Comparison of ENCODE assay signal across 19 cellular contexts in genomic region chr1:165843304-165843703, GRCh38. TPM values are rescaled to one million over a fixed set of nuclear protein-coding genes. Genes with fewer than 3 reads are reported as not detected.
DNase-seq lines count a peak whose midpoint lies in the region; ATAC-seq, FAIRE-seq and TF ChIP-seq lines count a peak whose summit lies in the region.
"Had no signal": no experiment of that assay in that cellular context is flagged by ENCODE, and none has a peak within 500 bp of the region (broad histone marks: within the 10 kb centered on the region; RNA-seq: fewer than 3 reads in every experiment).

No MANE protein-coding gene starts in this region.

- H3K4me1 ChIP-seq in A549 (peaks cover 37% of the 10 kb centered on the region), HEK293 (ENCODE audit: control insufficient read depth, insufficient read depth, low read length) (peaks cover 11% of the 10 kb centered on the region), SK-N-SH (ENCODE audit: control insufficient read depth in 1 of 2, insufficient read depth in 2 of 2, low read depth in 1 of 2, low read length in 1 of 2) (peaks cover 11 to 20% of the 10 kb centered on the region in 2 experiments; a peak in 3 of 4 replicates)
- H3K4me1 ChIP-seq: uterus had no signal

- H3K27ac ChIP-seq in A549, result no peak overlapping the region
- no peak overlapping the region for H3K27ac ChIP-seq in HEK293 (ENCODE audit: extremely low read depth, low read depth, low read length)
- no peak overlapping the region for H3K27ac ChIP-seq in SK-N-SH (ENCODE audit: low read depth in 2 of 2, low read length in 1 of 2)
- H3K27ac ChIP-seq: HL-60, lower lobe of right lung, neutrophil, SJSA1, uterus had no signal

- ATAC-seq in A549 (no peak), HG03457 (IDR thresholded peaks at IDR 0.05; ENCODE audit: unreplicated experiment) (no peak)
- ATAC-seq: lower lobe of right lung had no signal

- no peak overlapping the region for H3K9ac ChIP-seq in SK-N-SH

- TF ChIP-seq EP300 in A549 (IDR thresholded peaks at IDR 0.05), result no peak
- no peak for TF ChIP-seq EP300 in SK-N-SH (IDR thresholded peaks at IDR 0.05; ENCODE audit: borderline replicate concordance in 1 of 2, low read depth in 1 of 2, low read length in 1 of 2)

- H3K9me3 ChIP-seq in A549 (no peaks in the 10 kb centered on the region), HEK293 (ENCODE audit: control insufficient read depth, insufficient read depth, low read depth, low read length) (no peaks in the 10 kb centered on the region), SK-N-SH (no peaks in the 10 kb centered on the region)
- H3K9me3 ChIP-seq: lower lobe of right lung, neutrophil, SJSA1, uterus had no signal

- H4K20me1 ChIP-seq in SK-N-SH (ENCODE audit: insufficient read depth), result peaks cover 34% of the 10 kb centered on the region

- no peak for DNase-seq in A549 (ENCODE audit: low read depth in 1 of 2, low spot score in 1 of 2)
- no peak for DNase-seq in SK-N-SH
- DNase-seq in fibroblast of the aortic adventitia (ENCODE audit: low read depth), result peak; percentile 27
- no peak for DNase-seq in GM03348 (ENCODE audit: low spot score)
- no peak for DNase-seq in UCSD-AML1 (lab: John Stamatoyannopoulos, UW; ENCODE audit: unreplicated experiment)
- no peak for DNase-seq in COR-L47 (lab: John Stamatoyannopoulos, UW)
- DNase-seq: activated effector memory CD4-positive, alpha-beta T cell treated with Interleukin-2 at 50 U/mL for 16 hours; anterior cingulate cortex; DMS 273 treated with DMSO at 0.1 percent for 48 hours; lower lobe of right lung; NCI-H2171 treated with DMSO at 0.1 percent for 48 hours; stimulated activated naive CD4-positive, alpha-beta T cell treated with Interleukin-2 at 50 U/mL for 16 hours; uterus had no signal

- peaks cover 99% of the 10 kb centered on the region for H3K79me2 ChIP-seq in SK-N-SH (ENCODE audit: insufficient read depth)

- H3K36me3 ChIP-seq in HEK293 (ENCODE audit: control insufficient read depth in 2 of 2, insufficient read depth in 1 of 2, low read length in 2 of 2) (no peaks in the 10 kb centered on the region; a peak in 1 of 3 replicates), SK-N-SH (replicated peaks in 1 of 2; ENCODE audit: control insufficient read depth in 1 of 2, insufficient read depth in 2 of 2, low read length in 1 of 2) (no peaks in the 10 kb centered on the region)
- H3K36me3 ChIP-seq: lower lobe of right lung, neutrophil, uterus had no signal

- no peaks in the 10 kb centered on the region for H3K27me3 ChIP-seq in SK-N-SH (ENCODE audit: insufficient read depth)
- H3K27me3 ChIP-seq: neutrophil, SJSA1, uterus had no signal

- TF ChIP-seq POLR2A in A549 (IDR thresholded peaks at IDR 0.05; ENCODE audit: low read length), result no peak

- 33% methylated on average over 1 of the region's 1 CpG for WGBS in A549 (ENCODE audit: missing lambda C conversion rate)
- WGBS in SK-N-SH (ENCODE audit: low lambda C conversion rate), result 13% methylated on average over 1 of the region's 1 CpG

- POLR2A ChIA-PET in A549 (lab: Yijun Ruan, JAX) (interaction anchor here (2.3 kb wide), 1 partner anchor 15 kb away, joined by 7 read pairs; no protein-coding TSS in a partner anchor), HEK293 (lab: Yijun Ruan, JAX) (interaction anchor here (1.0 kb wide), 1 partner anchor 15 kb away, joined by 3 read pairs; no protein-coding TSS in a partner anchor), SK-N-SH (lab: Yijun Ruan, JAX) (interaction anchor here (1.7 kb wide), 1 partner anchor 15 kb away, joined by 6 read pairs; no protein-coding TSS in a partner anchor)

- CTCF ChIA-PET in A549 (lab: Yijun Ruan, JAX), result no interaction called here
- CTCF ChIA-PET in HEK293 (lab: Yijun Ruan, JAX), result interaction anchor here (1.9 kb wide), 1 partner anchor 28 kb away, joined by 6 read pairs; no protein-coding TSS in a partner anchor
- CTCF ChIA-PET in SK-N-SH (lab: Yijun Ruan, JAX), result interaction anchor here (1.1 to 1.4 kb wide), 2 partner anchors 20 to 31 kb away, joined by 3 read pairs; no protein-coding TSS in a partner anchor

- TF ChIP-seq CTCF in A549 (IDR thresholded peaks at IDR 0.05), result no peak
- TF ChIP-seq CTCF in HEK293 (tag by site-specific recombination; IDR thresholded peaks at IDR 0.05), result no peak
- no peak for TF ChIP-seq CTCF in SK-N-SH (IDR thresholded peaks at IDR 0.05)
- no peak for TF ChIP-seq CTCF in fibroblast of the aortic adventitia (IDR thresholded peaks at IDR 0.05; ENCODE audit: insufficient read depth, low read length)

- H3K4me2 ChIP-seq in A549 (peak overlapping the region; percentile 31), SK-N-SH (no peak overlapping the region)

- H3F3A ChIP-seq in SK-N-SH (replicated peaks; ENCODE audit: insufficient read depth), result no peaks in the 10 kb centered on the region

- H3K9me2 ChIP-seq in SK-N-SH, result no peaks in the 10 kb centered on the region

- H2AFZ ChIP-seq in SK-N-SH (ENCODE audit: low read depth), result no peak overlapping the region

- TF ChIP-seq RAD21 in A549 (conservative IDR thresholded peaks at IDR 0.05 in 1 of 2, IDR thresholded peaks at IDR 0.05 in 1 of 2) (no peak), SK-N-SH (IDR thresholded peaks at IDR 0.05; ENCODE audit: low read length) (no peak)

- no peak for FAIRE-seq in A549 (lab: Jason Lieb, UNC)
- FAIRE-seq: frontal cortex had no signal

- H3K4me3 ChIP-seq in A549 (no peak overlapping the region), HEK293 (ENCODE audit: low read depth, low read length) (no peak overlapping the region), SK-N-SH (ENCODE audit: low read depth in 2 of 2, low read length in 1 of 2) (no peak overlapping the region), fibroblast of the aortic adventitia (ENCODE audit: low read depth, low read length) (no peak overlapping the region)
- H3K4me3 ChIP-seq: lower lobe of right lung, SJSA1, uterus had no signal

TF ChIP-seq in A549, 52 proteins besides CTCF, POLR2A, EP300 and RAD21 (continues in another document):
- no peak for TF ChIP-seq CBX8 (IDR thresholded peaks at IDR 0.05)
- TF ChIP-seq EHF (CRISPR knock-in tag; IDR thresholded peaks at IDR 0.05), result no peak
- peak; percentile 36 for TF ChIP-seq FOSL2 (IDR thresholded peaks at IDR 0.05)
- TF ChIP-seq FOSL2 (CRISPR knock-in tag; IDR thresholded peaks at IDR 0.05), result peak; percentile 58
- no peak for TF ChIP-seq JUN (IDR thresholded peaks at IDR 0.05)
- no peak for TF ChIP-seq GATA3 (IDR thresholded peaks at IDR 0.05; ENCODE audit: borderline replicate concordance)
- no peak for TF ChIP-seq PBX3 (IDR thresholded peaks at IDR 0.05)

TF ChIP-seq in HEK293, 187 proteins besides CTCF, POLR2A, EP300 and RAD21 (continues in another document):
- TF ChIP-seq ZNF223 (tag by site-specific recombination; IDR thresholded peaks at IDR 0.05) (no peak), MYNN (tag by site-specific recombination; IDR thresholded peaks at IDR 0.05; ENCODE audit: borderline replicate concordance) (peak; percentile 91), OVOL3 (tag by site-specific recombination; IDR thresholded peaks at IDR 0.05) (no peak), ZNF366 (tag by site-specific recombination; conservative IDR thresholded peaks at IDR 0.05) (peak; percentile 36; the same call in 1 of the 2 replicates), GLIS1 (tag by site-specific recombination; IDR thresholded peaks at IDR 0.05) (peak; percentile 66), ZBTB44 (tag by site-specific recombination; IDR thresholded peaks at IDR 0.05) (no peak)

TF ChIP-seq in SK-N-SH, 30 proteins besides CTCF, POLR2A, EP300 and RAD21:
- TF ChIP-seq JUND (IDR thresholded peaks at IDR 0.05), result peak; percentile 37
- peak; percentile 71 for TF ChIP-seq FOSL2 (IDR thresholded peaks at IDR 0.05; ENCODE audit: borderline replicate concordance, low read depth)
- no peak for TF ChIP-seq MAX (IDR thresholded peaks at IDR 0.05; ENCODE audit: low read depth)

RNA-seq across cellular contexts. Expression of gene UCK2, which starts 15.9 kb away (rescaled TPM):
- 98.9 and 123 TPM in 2 replicates for polyA plus RNA-seq in A549 (2011; rRNA removed)
- polyA plus RNA-seq in A549 (2012; cell fraction: cytosol; rRNA removed), result 165 and 172 TPM in 2 replicates
- 112 and 121 TPM in 2 replicates for polyA plus RNA-seq in A549 (2012; cell fraction: nucleus; rRNA removed)
- 72.4 to 76.5 TPM (median 74.8 TPM) in 3 replicates for polyA plus RNA-seq in A549 (2017; fragmentation: RNase III; extraction: RNeasy Plus Mini Kit Qiagen cat#74134 plus additional on column Dnase treatment)
- polyA minus RNA-seq in A549 (2011; rRNA and poly(A)+ RNA removed), result 172 and 179 TPM in 2 replicates
- polyA plus RNA-seq in SK-N-SH (2012; rRNA removed), result 50.1 and 53.7 TPM in 2 replicates
- polyA plus RNA-seq in SK-N-SH (2012; cell fraction: cytosol; rRNA removed), result 40.5 and 49.8 TPM in 2 replicates
- polyA plus RNA-seq in SK-N-SH (2012; cell fraction: nucleus; rRNA removed), result 41.0 and 41.1 TPM in 2 replicates
- total RNA-seq in fibroblast of the aortic adventitia (ENCODE audit: low replicate concordance), result 24.0 and 61.7 TPM in 2 replicates
